16 cellular contexts compared by ENCODE assay signal in the genomic region with DNA sequence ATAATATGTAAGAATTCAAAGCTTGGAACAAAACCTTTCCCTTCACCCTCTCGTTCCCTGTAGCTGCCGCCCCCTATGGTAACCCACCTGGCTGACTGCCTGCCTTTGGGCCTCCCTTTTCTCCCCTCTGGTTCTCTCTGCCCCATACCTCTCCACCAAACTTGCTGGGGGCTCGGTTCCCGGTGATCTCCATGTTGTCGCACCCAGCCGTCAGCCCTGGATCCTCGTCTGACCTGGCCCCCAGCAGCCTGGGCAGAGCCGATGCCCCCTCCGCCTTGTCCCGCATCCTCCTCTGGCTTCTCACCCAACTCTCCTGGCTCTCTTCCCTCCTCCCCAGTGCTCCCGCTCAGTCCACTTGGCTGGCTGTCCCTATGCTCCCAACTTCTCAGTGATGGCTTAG. TPM values are rescaled to one million over a fixed set of nuclear protein-coding genes. Genes with fewer than 3 reads are reported as not detected.
DNase-seq lines count a peak whose midpoint lies in the region; ATAC-seq and TF ChIP-seq lines count a peak whose summit lies in the region.
"Had no signal": no experiment of that assay in that cellular context is flagged by ENCODE, and none has a peak within 500 bp of the region (broad histone marks: within the 10 kb centered on the region; RNA-seq: fewer than 3 reads in every experiment).

No MANE protein-coding gene starts in this region.

- intact Hi-C loops in colonic mucosa (cut with DNase I) (no loop called here), lower leg skin (cut with DNase I; ENCODE audit: low total_unique reads) (no loop called here)

- no peak for ATAC-seq in GM18498 (IDR thresholded peaks at IDR 0.05; ENCODE audit: unreplicated experiment)

- H3K27ac Mint-ChIP-seq in type B pancreatic cell = no peak overlapping the region
- H3K27ac Mint-ChIP-seq: H9 had no signal

- no peaks in the 10 kb centered on the region for H3K36me3 ChIP-seq in colonic mucosa

- no peaks in the 10 kb centered on the region for H3K9me3 ChIP-seq in colonic mucosa

- H3K4me3 Mint-ChIP-seq in type B pancreatic cell = no peak overlapping the region
- H3K4me3 Mint-ChIP-seq: H9 had no signal

- H3K27ac ChIP-seq in colonic mucosa = no peak overlapping the region
- H3K27ac ChIP-seq: KMS-11 had no signal

- no peak for TF ChIP-seq POLR2A in lower leg skin (IDR thresholded peaks at IDR 0.05)

- TF ChIP-seq CTCF in colonic mucosa (IDR thresholded peaks at IDR 0.05) (no peak), lower leg skin (IDR thresholded peaks at IDR 0.05) (no peak), type B pancreatic cell (conservative IDR thresholded peaks at IDR 0.05) (no peak)

- H3K9ac ChIP-seq in colonic mucosa (ENCODE audit: low read depth in 2 of 2, low read length in 2 of 2) = no peak overlapping the region
- H3K9ac ChIP-seq: KMS-11 had no signal

- no peak overlapping the region for H3K4me3 ChIP-seq in colonic mucosa
- no peak overlapping the region for H3K4me3 ChIP-seq in lower leg skin (ENCODE audit: low read depth, poor library complexity, severe bottlenecking)

- H3K36me3 Mint-ChIP-seq in type B pancreatic cell = no peaks in the 10 kb centered on the region

- no peaks in the 10 kb centered on the region for H3K27me3 ChIP-seq in colonic mucosa

- no peaks in the 10 kb centered on the region for H3K4me1 ChIP-seq in colonic mucosa

- H3K4me1 Mint-ChIP-seq in type B pancreatic cell (ENCODE audit: unreplicated experiment) = peaks cover 9% of the 10 kb centered on the region

- peaks cover 47% of the 10 kb centered on the region for H3K27me3 Mint-ChIP-seq in type B pancreatic cell

- DNase-seq in activated effector memory CD4-positive, alpha-beta T cell treated with anti-CD3 and anti-CD28 coated beads, Interleukin-2, amount 50 U/mL, for 16 hours = peak; percentile 38
- no peak for DNase-seq in activated effector memory CD4-positive, alpha-beta T cell treated with Interleukin-2 at 50 U/mL for 16 hours
- DNase-seq in colonic mucosa (peak; percentile 10), lower leg skin (ENCODE audit: low spot score in 2 of 2) (peak; percentile 5 to 82), type B pancreatic cell (ENCODE audit: extremely low spot score, unreplicated experiment) (peak; percentile 66), NCI-H187 (lab: John Stamatoyannopoulos, UW) (no peak), NCI-H345 treated with DMSO at 0.1 percent for 48 hours (lab: John Stamatoyannopoulos, UW; ENCODE audit: unreplicated experiment) (no peak)
- DNase-seq: COR-L47, H9, NCI-H1436 treated with DMSO at 0.1 percent for 48 hours, NCI-H2081, NCI-H510A treated with DMSO at 0.1 percent for 48 hours, SHP77 had no signal

- H3K9me3 Mint-ChIP-seq in type B pancreatic cell = no peaks in the 10 kb centered on the region
- H3K9me3 Mint-ChIP-seq: H9 had no signal

- WGBS in lower leg skin, 2 donors = 83 to 88% methylated on average over 11 of the region's 11 CpGs

RNA-seq across cellular contexts. Expression of a gene that starts 4.5 kb away (rescaled TPM):
- total RNA-seq in colonic mucosa = under 1 TPM; 0.05 to 0.25 TPM
- 1 to 10 TPM in 1 of 4 donors, under 1 TPM in 2, not detected in 1; 0.13 to 4.7 (median 0.55) TPM for total RNA-seq in lower leg skin
- 0.98 and 4.7 TPM in 2 replicates for total RNA-seq in type B pancreatic cell (ENCODE audit: low replicate concordance)
- total RNA-seq: A673 had no signal

RNA-seq across cellular contexts. Expression of a gene that starts 43.7 kb away (rescaled TPM):
- under 1 TPM; 0.44 to 0.93 TPM for total RNA-seq in colonic mucosa
- total RNA-seq in lower leg skin = 1 to 10 TPM in 2 of 4 donors, under 1 TPM in 2; 0.59 to 2.4 (median 0.92) TPM
- 0.19 and 1.4 TPM in 2 replicates for total RNA-seq in type B pancreatic cell (ENCODE audit: low replicate concordance)

Comparison
In these comparisons a context has a peak if more than half of its experiments do, and no peak if none do; other contexts are left out.
1. DNase-seq: peak in activated effector memory CD4-positive, alpha-beta T cell treated with anti-CD3 and anti-CD28 coated beads, Interleukin-2, amount 50 U/mL, for 16 hours (single experiment), colonic mucosa (single experiment), lower leg skin (2 of 2) and type B pancreatic cell (single experiment); none in activated effector memory CD4-positive, alpha-beta T cell treated with Interleukin-2 at 50 U/mL for 16 hours (single experiment), NCI-H187 (0 of 2) and NCI-H345 treated with DMSO at 0.1 percent for 48 hours (single experiment).